Comparison of ENCODE assay signal across 2 cellular contexts in genomic region chr21:45401054-45401518, GRCh38.
TF ChIP-seq lines count a peak whose summit lies in the region.

No MANE protein-coding gene starts in this region.

TF ChIP-seq in HepG2, 621 proteins besides CTCF, POLR2A, EP300 and RAD21 (continued from another document):
- no peak for TF ChIP-seq ZFP82 (CRISPR knock-in tag; IDR thresholded peaks at IDR 0.05; ENCODE audit: borderline replicate concordance)
- peak; percentile 95 for TF ChIP-seq MAFF (IDR thresholded peaks at IDR 0.05; ENCODE audit: low read depth, low read length)
- TF ChIP-seq SMARCE1 (IDR thresholded peaks at IDR 0.05; ENCODE audit: borderline replicate concordance) = no peak
- peak; percentile 90; the same call in 1 of the 2 replicates for TF ChIP-seq ZNF441 (CRISPR knock-in tag; IDR thresholded peaks at IDR 0.05; ENCODE audit: borderline replicate concordance)
- TF ChIP-seq MAFG (CRISPR knock-in tag; IDR thresholded peaks at IDR 0.05) = peak; percentile 62; the same call in 1 of the 2 replicates
- TF ChIP-seq E2F2 (CRISPR knock-in tag; IDR thresholded peaks at IDR 0.05; ENCODE audit: borderline replicate concordance) = no peak
- TF ChIP-seq ZNF362 (CRISPR knock-in tag; IDR thresholded peaks at IDR 0.05; ENCODE audit: borderline replicate concordance) = peak; percentile 64
- peak; percentile 93 to 96 for TF ChIP-seq MAFK (conservative IDR thresholded peaks at IDR 0.05 in 1 of 2, IDR thresholded peaks at IDR 0.05 in 1 of 2; ENCODE audit: low read length in 2 of 2)

TF ChIP-seq in WTC11, 78 proteins besides CTCF, POLR2A, EP300 and RAD21 (continued from another document):
- peak; percentile 99 for TF ChIP-seq ZNF317 (CRISPR knock-in tag; IDR thresholded peaks at IDR 0.05; ENCODE audit: borderline replicate concordance, low read depth)
